Comparison of ENCODE assay signal across 22 cellular contexts in the genomic region with DNA sequence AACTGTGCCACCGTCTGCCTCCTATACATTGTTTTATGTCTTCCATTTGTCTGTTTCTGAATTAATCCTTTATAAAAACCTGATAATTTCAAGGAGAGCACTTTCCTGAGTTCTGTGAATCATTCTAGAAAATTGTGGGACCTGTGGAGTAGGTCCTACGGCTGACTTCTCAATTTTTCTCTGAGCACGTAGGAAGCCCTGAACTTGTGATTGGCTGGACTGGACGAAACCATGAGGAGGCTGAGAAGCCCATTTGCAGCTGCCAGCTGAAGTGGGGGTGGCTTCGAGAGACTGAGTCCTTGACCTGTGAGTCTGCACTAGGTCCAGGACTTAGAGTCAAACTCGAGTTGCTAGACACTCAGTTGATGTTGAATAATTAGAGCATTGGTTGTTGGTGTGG.
DNase-seq lines count a peak whose midpoint lies in the region; ATAC-seq and TF ChIP-seq lines count a peak whose summit lies in the region.
"Had no signal": no experiment of that assay in that cellular context is flagged by ENCODE, and none has a peak within 500 bp of the region (broad histone marks: within the 10 kb centered on the region; RNA-seq: fewer than 3 reads in every experiment).

No MANE protein-coding gene starts in this region.

- H3K36me3 ChIP-seq in RWPE2 (ENCODE audit: low read depth) = no peaks in the 10 kb centered on the region
- no peaks in the 10 kb centered on the region for H3K36me3 ChIP-seq in skeletal muscle satellite cell (ENCODE audit: insufficient read depth, low read length)
- no peaks in the 10 kb centered on the region for H3K36me3 ChIP-seq in mucosa of descending colon (ENCODE audit: low read depth)
- H3K36me3 ChIP-seq: HAP-1, SJSA1 had no signal

- CTCF ChIA-PET in activated CD8-positive, alpha-beta T cell treated with anti-CD3 and anti-CD28 coated beads, Interleukin-2, amount 10 ng/mL, durations not matched to agents 7 days and 5 days (lab: Charles Lee) = no interaction called here
- CTCF ChIA-PET in activated CD4-positive, alpha-beta T cell treated with anti-CD3 and anti-CD28 coated beads for 36 hours (lab: Charles Lee) = no interaction called here

- intact Hi-C loops in mucosa of descending colon (cut with DNase I, micrococcal nuclease) = no loop called here
- intact Hi-C loops in activated CD4-positive, alpha-beta T cell treated with anti-CD3 and anti-CD28 coated beads for 36 hours (cut with DNase I, micrococcal nuclease) = no loop called here

- no peaks in the 10 kb centered on the region for H3K27me3 Mint-ChIP-seq in activated CD8-positive, alpha-beta T cell treated with anti-CD3 and anti-CD28 coated beads, Interleukin-2, amount 10 ng/mL, durations not matched to agents 7 days and 5 days (ENCODE audit: low read depth)
- H3K27me3 Mint-ChIP-seq in activated CD4-positive, alpha-beta T cell treated with anti-CD3 and anti-CD28 coated beads for 36 hours = no peaks in the 10 kb centered on the region
- H3K27me3 Mint-ChIP-seq: IgD-negative memory B cell had no signal

- no peak overlapping the region for H3K27ac ChIP-seq in RWPE2 (ENCODE audit: poor library complexity, severe bottlenecking)
- H3K27ac ChIP-seq: HL-60, RWPE1, SJSA1 had no signal

- H3K4me3 ChIP-seq in RWPE2 (ENCODE audit: severe bottlenecking) = no peak overlapping the region
- H3K4me3 ChIP-seq in choroid plexus epithelial cell (ENCODE audit: low read depth, low read length) = no peak overlapping the region
- H3K4me3 ChIP-seq in skeletal muscle satellite cell (ENCODE audit: low read length) = no peak overlapping the region
- no peak overlapping the region for H3K4me3 ChIP-seq in mucosa of descending colon
- H3K4me3 ChIP-seq: HAP-1, SJSA1 had no signal

- H3K4me1 Mint-ChIP-seq in activated CD8-positive, alpha-beta T cell treated with anti-CD3 and anti-CD28 coated beads, Interleukin-2, amount 10 ng/mL, durations not matched to agents 7 days and 5 days (ENCODE audit: low read depth) = no peaks in the 10 kb centered on the region
- no peaks in the 10 kb centered on the region for H3K4me1 Mint-ChIP-seq in activated CD4-positive, alpha-beta T cell treated with anti-CD3 and anti-CD28 coated beads for 36 hours
- H3K4me1 Mint-ChIP-seq: CD14-positive monocyte had no signal

- peaks cover 11% of the 10 kb centered on the region for H3K4me1 ChIP-seq in RWPE2 (ENCODE audit: insufficient read depth, poor library complexity, severe bottlenecking)
- peaks cover 19% of the 10 kb centered on the region for H3K4me1 ChIP-seq in skeletal muscle satellite cell (ENCODE audit: control insufficient read depth, insufficient read depth, low read length)
- H3K4me1 ChIP-seq in mucosa of descending colon (ENCODE audit: low read depth) = no peaks in the 10 kb centered on the region
- H3K4me1 ChIP-seq: HAP-1, SJSA1 had no signal

- no peak overlapping the region for H3K4me3 Mint-ChIP-seq in activated CD8-positive, alpha-beta T cell treated with anti-CD3 and anti-CD28 coated beads, Interleukin-2, amount 10 ng/mL, durations not matched to agents 7 days and 5 days
- H3K4me3 Mint-ChIP-seq in activated CD4-positive, alpha-beta T cell treated with anti-CD3 and anti-CD28 coated beads for 36 hours = no peak overlapping the region
- H3K4me3 Mint-ChIP-seq: CD14-positive monocyte, IgD-negative memory B cell had no signal

- POLR2A ChIA-PET in activated CD8-positive, alpha-beta T cell treated with anti-CD3 and anti-CD28 coated beads, Interleukin-2, amount 10 ng/mL, durations not matched to agents 7 days and 5 days (lab: Charles Lee) = no interaction called here
- POLR2A ChIA-PET in activated CD4-positive, alpha-beta T cell treated with anti-CD3 and anti-CD28 coated beads for 36 hours (lab: Charles Lee) = no interaction called here

- no peak overlapping the region for H3K27ac Mint-ChIP-seq in activated CD8-positive, alpha-beta T cell treated with anti-CD3 and anti-CD28 coated beads, Interleukin-2, amount 10 ng/mL, durations not matched to agents 7 days and 5 days
- no peak overlapping the region for H3K27ac Mint-ChIP-seq in activated CD4-positive, alpha-beta T cell treated with anti-CD3 and anti-CD28 coated beads for 36 hours
- H3K27ac Mint-ChIP-seq: CD14-positive monocyte, IgD-negative memory B cell had no signal

- H3K9me3 ChIP-seq in RWPE2 (ENCODE audit: severe bottlenecking) (no peaks in the 10 kb centered on the region), skeletal muscle satellite cell (replicated peaks; ENCODE audit: low read length) (no peaks in the 10 kb centered on the region), mucosa of descending colon (peaks cover 5% of the 10 kb centered on the region)
- H3K9me3 ChIP-seq: HAP-1, SJSA1 had no signal

- H3K27me3 ChIP-seq in RWPE2 (ENCODE audit: insufficient read depth, poor library complexity, severe bottlenecking) = no peaks in the 10 kb centered on the region
- no peaks in the 10 kb centered on the region for H3K27me3 ChIP-seq in skeletal muscle satellite cell (ENCODE audit: control insufficient read depth, insufficient read depth, low read length)
- H3K27me3 ChIP-seq: SJSA1 had no signal

- ATAC-seq in RWPE2 (ENCODE audit: low read depth) = peak; percentile 38; the same call in 1 of the 3 replicates
- no peak for ATAC-seq in mucosa of descending colon
- no peak for ATAC-seq in activated CD8-positive, alpha-beta T cell treated with anti-CD3 and anti-CD28 coated beads, Interleukin-2, amount 10 ng/mL, durations not matched to agents 7 days and 5 days
- no peak for ATAC-seq in activated CD4-positive, alpha-beta T cell treated with anti-CD3 and anti-CD28 coated beads for 36 hours
- ATAC-seq in HG03354 (IDR thresholded peaks at IDR 0.05; ENCODE audit: poor library complexity, severe bottlenecking, unreplicated experiment) = no peak

- peak overlapping the region; percentile 58 for H3K4me2 ChIP-seq in skeletal muscle satellite cell (ENCODE audit: low read length)

- H3K36me3 Mint-ChIP-seq in activated CD8-positive, alpha-beta T cell treated with anti-CD3 and anti-CD28 coated beads, Interleukin-2, amount 10 ng/mL, durations not matched to agents 7 days and 5 days (ENCODE audit: low read depth) = no peaks in the 10 kb centered on the region
- H3K36me3 Mint-ChIP-seq in activated CD4-positive, alpha-beta T cell treated with anti-CD3 and anti-CD28 coated beads for 36 hours (ENCODE audit: low read depth) = no peaks in the 10 kb centered on the region
- H3K36me3 Mint-ChIP-seq: CD14-positive monocyte, IgD-negative memory B cell had no signal

- DNase-seq in HS-27A (ENCODE audit: low read depth) (peak; percentile 22), RWPE2 (ENCODE audit: low spot score) (no peak), choroid plexus epithelial cell (ENCODE audit: low read depth) (peak; percentile 67), mucosa of descending colon (no peak)
- DNase-seq in activated CD8-positive, alpha-beta T cell treated with anti-CD3 and anti-CD28 coated beads, Interleukin-2, amount 10 ng/mL, durations not matched to agents 7 days and 5 days = no peak
- DNase-seq in activated CD4-positive, alpha-beta T cell treated with anti-CD3 and anti-CD28 coated beads for 36 hours = no peak
- DNase-seq: DMS 273 treated with DMSO at 0.1 percent for 48 hours, DND-41, GDM1, Karpas-422, MM.1S, NCI-H1105, NCI-H2081 treated with DMSO at 0.1 percent for 48 hours, NCI-H510A treated with DMSO at 0.1 percent for 48 hours had no signal

- peak overlapping the region; percentile 16 for H3K9ac ChIP-seq in skeletal muscle satellite cell (ENCODE audit: low read depth, low read length)

- TF ChIP-seq CTCF in RWPE2 (IDR thresholded peaks at IDR 0.05; ENCODE audit: poor library complexity, severe bottlenecking) (no peak), choroid plexus epithelial cell (conservative IDR thresholded peaks at IDR 0.05; ENCODE audit: low read depth, low read length) (no peak), mucosa of descending colon (IDR thresholded peaks at IDR 0.05) (no peak)

- peaks cover 16% of the 10 kb centered on the region for H3K9me3 Mint-ChIP-seq in activated CD8-positive, alpha-beta T cell treated with anti-CD3 and anti-CD28 coated beads, Interleukin-2, amount 10 ng/mL, durations not matched to agents 7 days and 5 days (ENCODE audit: insufficient read depth)
- H3K9me3 Mint-ChIP-seq in activated CD4-positive, alpha-beta T cell treated with anti-CD3 and anti-CD28 coated beads for 36 hours (ENCODE audit: low read depth) = peaks cover 12% of the 10 kb centered on the region

Comparison
In these comparisons a context has a peak if more than half of its experiments do, and no peak if none do; other contexts are left out.
1. DNase-seq: peak in HS-27A (single experiment) and choroid plexus epithelial cell (single experiment); none in RWPE2 (single experiment), mucosa of descending colon (0 of 3), activated CD8-positive, alpha-beta T cell treated with anti-CD3 and anti-CD28 coated beads, Interleukin-2, amount 10 ng/mL, durations not matched to agents 7 days and 5 days (single experiment) and activated CD4-positive, alpha-beta T cell treated with anti-CD3 and anti-CD28 coated beads for 36 hours (single experiment).